Comparison of ENCODE assay signal across 22 cellular contexts in the genomic region with DNA sequence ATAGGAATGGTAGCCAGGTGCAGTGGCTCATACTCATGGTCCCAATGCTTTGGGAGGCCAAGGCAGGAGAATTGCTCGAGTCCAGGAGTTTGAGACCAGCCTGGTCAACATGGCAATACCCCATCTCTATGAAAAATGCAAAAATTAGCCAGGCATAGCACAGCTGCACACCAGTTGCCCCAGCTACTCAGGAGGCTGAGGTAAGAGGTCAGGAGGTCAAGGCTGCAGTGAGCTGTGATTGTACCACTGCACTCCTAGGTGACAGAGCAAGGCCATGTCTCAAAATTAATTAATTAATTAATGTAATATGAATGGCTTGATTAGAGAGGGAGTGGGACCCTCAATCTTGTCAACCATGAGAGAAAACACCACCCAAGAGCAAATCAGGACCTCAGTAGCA.
"Had no signal": no experiment of that assay in that cellular context is flagged by ENCODE, and none has a peak within 500 bp of the region (broad histone marks: within the 10 kb centered on the region; RNA-seq: fewer than 3 reads in every experiment).

No MANE protein-coding gene starts in this region.

- ATAC-seq: activated CD8-positive, alpha-beta memory T cell treated with anti-CD3 and anti-CD28 coated beads, Interleukin-2, amount 10 ng/mL, durations not matched to agents 7 days and 5 days; activated CD8-positive, alpha-beta T cell treated with anti-CD3 and anti-CD28 coated beads, Interleukin-2, amount 10 ng/mL, durations not matched to agents 7 days and 5 days; activated naive CD8-positive, alpha-beta T cell treated with anti-CD3 and anti-CD28 coated beads, Interleukin-2, amount 50 U/mL, for 24 hours; left cardiac atrium; naive thymus-derived CD4-positive, alpha-beta T cell; stimulated activated naive B cell treated with anti-CD40 and anti-IgM and Interleukin-4, amounts not matched to agents 10 μg/mL and 1 μg/mL and 100 μg/mL, for 72 hours had no signal

- DNase-seq: activated CD4-positive, alpha-beta T cell treated with anti-CD3 and anti-CD28 coated beads for 1 hour; activated CD4-positive, alpha-beta T cell treated with anti-CD3 and anti-CD28 coated beads, Interleukin-2, amount 10 ng/mL, durations not matched to agents 7 days and 5 days; activated CD8-positive, alpha-beta memory T cell treated with anti-CD3 and anti-CD28 coated beads, Interleukin-2, amount 10 ng/mL, durations not matched to agents 7 days and 5 days; activated CD8-positive, alpha-beta T cell treated with anti-CD3 and anti-CD28 coated beads, Interleukin-2, amount 10 ng/mL, durations not matched to agents 7 days and 5 days; activated naive CD8-positive, alpha-beta T cell treated with anti-CD3 and anti-CD28 coated beads, Interleukin-2, amount 50 U/mL, for 24 hours; activated T-cell treated with anti-CD3 and anti-CD28 coated beads, Interleukin-2, amount 50 U/mL, for 48 hours; amygdala; caudate nucleus; cortex of kidney; head of caudate nucleus; hippocampal formation; left cardiac atrium; naive thymus-derived CD4-positive, alpha-beta T cell; ovary; retina; sigmoid colon; stimulated activated CD4-positive, alpha-beta T cell treated with anti-CD3 and anti-CD28 coated beads, Interleukin-1b, Interleukin-23, amount 100 ng/mL, for 48 hours; stimulated activated naive B cell treated with anti-CD40 and anti-IgM and Interleukin-4, amounts not matched to agents 10 μg/mL and 1 μg/mL and 100 μg/mL, for 72 hours; stomach had no signal

- H3K27ac ChIP-seq: ovary, prostate gland, sigmoid colon, stomach, tibial nerve had no signal

- H3K4me2 ChIP-seq: smooth muscle cell had no signal

- H3K4me3 ChIP-seq: ovary, prostate gland, sigmoid colon, smooth muscle cell, stomach, tibial nerve had no signal

- H3K27me3 ChIP-seq: ovary, sigmoid colon, stomach, tibial nerve had no signal

- H3K4me1 ChIP-seq: prostate gland, sigmoid colon, stomach, tibial nerve had no signal

- H3K36me3 ChIP-seq: ovary, prostate gland, sigmoid colon, stomach, tibial nerve had no signal

- H3K9me3 ChIP-seq: ovary, prostate gland had no signal
